Comparison of ENCODE assay signal across 18 cellular contexts in genomic region chr11:114027941-114028340, GRCh38. TPM values are rescaled to one million over a fixed set of nuclear protein-coding genes. Genes with fewer than 3 reads are reported as not detected.
A peak's percentile ranks its signal among the peaks of the same experiment; 100 is the strongest.
DNase-seq lines count a peak whose midpoint lies in the region; TF ChIP-seq lines count a peak whose summit lies in the region.
"Had no signal": no experiment of that assay in that cellular context is flagged by ENCODE, and none has a peak within 500 bp of the region (broad histone marks: within the 10 kb centered on the region; RNA-seq: fewer than 3 reads in every experiment).

No MANE protein-coding gene starts in this region.

- TF ChIP-seq CTCF in OCI-LY1 (IDR thresholded peaks at IDR 0.05; ENCODE audit: low read length) (peak; percentile 33; the same call in 1 of the 2 replicates), dorsolateral prefrontal cortex (IDR thresholded peaks at IDR 0.05 in 54 of 56, conservative IDR thresholded peaks at IDR 0.05 in 2 of 56; ENCODE audit: low read depth in 1 of 56, partially characterized antibody in 56 of 56) (peak in 18 of 56 donors; percentile 8 to 41 (median 20)), osteoblast (IDR thresholded peaks at IDR 0.05; ENCODE audit: extremely low read depth, low read depth, low read length) (peak; percentile 18)

- H3K79me2 ChIP-seq in GM23248 (ENCODE audit: insufficient read depth) (no peaks in the 10 kb centered on the region), OCI-LY1 (ENCODE audit: insufficient read depth, low read length) (no peaks in the 10 kb centered on the region), osteoblast (ENCODE audit: insufficient read depth, low read length) (no peaks in the 10 kb centered on the region)

- no peak overlapping the region for H3K18ac ChIP-seq in neuronal stem cell (ENCODE audit: low read length)

- H3K9me2 ChIP-seq in GM23248 (ENCODE audit: insufficient read depth) (no peaks in the 10 kb centered on the region), OCI-LY1 (ENCODE audit: low read depth, low read length) (no peaks in the 10 kb centered on the region)

- in situ Hi-C loops in GM23248 (cut with MboI): no loop called here

- no peak overlapping the region for H2AK5ac ChIP-seq in neuronal stem cell (ENCODE audit: low read depth, low read length)

- no peak overlapping the region for H3K14ac ChIP-seq in neuronal stem cell (ENCODE audit: low read length)

- WGBS in GM23248 (ENCODE audit: low coverage in 1 of 2, low lambda C conversion rate in 2 of 2, missing lambda C conversion rate in 2 of 2), 2 experiments: 24 to 25% methylated on average over 4 of the region's 4 CpGs
- no CpG with 5 or more reads among the region's 4 CpGs for WGBS in neuronal stem cell (ENCODE audit: extremely low coverage in 2 of 2, insufficient read length in 2 of 2, insufficient replicate concordance in 1 of 2), 2 donors

- H3K79me1 ChIP-seq in neuronal stem cell (ENCODE audit: low read depth, low read length): no peaks in the 10 kb centered on the region

- H4K8ac ChIP-seq in neuronal stem cell (ENCODE audit: low read depth, low read length): no peak overlapping the region

- no peaks in the 10 kb centered on the region for H4K20me1 ChIP-seq in GM23248 (ENCODE audit: insufficient read depth)
- H4K20me1 ChIP-seq in OCI-LY1 (ENCODE audit: insufficient read depth, low read length): no peaks in the 10 kb centered on the region
- H4K20me1 ChIP-seq in osteoblast (ENCODE audit: insufficient read depth, low read length): peaks cover 2% of the 10 kb centered on the region

- no peak overlapping the region for H4K91ac ChIP-seq in neuronal stem cell (ENCODE audit: low read depth, low read length, poor library complexity)

- H3K4me2 ChIP-seq in GM23248 (ENCODE audit: unreplicated experiment): no peak overlapping the region
- no peak overlapping the region for H3K4me2 ChIP-seq in OCI-LY1 (ENCODE audit: low read length)
- no peak overlapping the region for H3K4me2 ChIP-seq in osteoblast (ENCODE audit: insufficient read depth, low read length)
- H3K4me2 ChIP-seq in neuronal stem cell (ENCODE audit: insufficient read depth, low read length, poor library complexity, severe bottlenecking): no peak overlapping the region

- peak; percentile 23 for DNase-seq in GM23248
- DNase-seq in dorsolateral prefrontal cortex: no peak
- no peak for DNase-seq in osteoblast (ENCODE audit: insufficient read length, low spot score, missing footprints)
- DNase-seq in occipital lobe (lab: John Stamatoyannopoulos, UW): no peak
- DNase-seq in neuronal stem cell (ENCODE audit: low spot score): no peak
- no peak for DNase-seq in DMS153 treated with DMSO at 0.1 percent for 48 hours (lab: John Stamatoyannopoulos, UW; ENCODE audit: unreplicated experiment)
- DNase-seq: activated naive CD8-positive, alpha-beta T cell treated with anti-CD3 and anti-CD28 coated beads, Interleukin-2, amount 10 ng/mL, durations not matched to agents 7 days and 5 days; Caco-2; NCI-H1694; NCI-H226; NK-92 treated with Interleukin-12 subunit alpha and Interleukin-12 subunit beta, amount 100 ng/mL, for 24 hours; ovary; SHP77 treated with DMSO at 0.1 percent for 48 hours; T-helper 2 cell had no signal

- H3K4me3 ChIP-seq in GM23248 (no peak overlapping the region), OCI-LY1 (ENCODE audit: low read depth, low read length, poor library complexity, severe bottlenecking) (no peak overlapping the region), dorsolateral prefrontal cortex (peak overlapping the region in 1 of 59 donors; percentile 24), osteoblast (ENCODE audit: insufficient read depth, low read length) (no peak overlapping the region), neuronal stem cell (ENCODE audit: low read length in 2 of 2) (no peak overlapping the region)
- H3K4me3 ChIP-seq: ovary had no signal

- intact Hi-C loops in dorsolateral prefrontal cortex (cut with DNase I): loop anchor here in 1 of 2 donors (5.0 kb wide), 1 partner anchor 126 kb away; the partner anchor contains the start of gene HTR3B

- H3K23ac ChIP-seq in neuronal stem cell (ENCODE audit: low read depth, low read length, poor library complexity): no peak overlapping the region

- H3K27me3 ChIP-seq in GM23248 (replicated peaks; ENCODE audit: insufficient read depth): peaks cover 76% of the 10 kb centered on the region
- no peaks in the 10 kb centered on the region for H3K27me3 ChIP-seq in OCI-LY1 (ENCODE audit: insufficient read depth, low read length)
- H3K27me3 ChIP-seq in dorsolateral prefrontal cortex: peaks cover 0 to 3% (median 0%) of the 10 kb centered on the region in 45 donors
- peaks cover 7% of the 10 kb centered on the region for H3K27me3 ChIP-seq in osteoblast (ENCODE audit: insufficient read depth, low read length)
- peaks cover 0 to 13% (median 0%) of the 10 kb centered on the region in 3 experiments for H3K27me3 ChIP-seq in neuronal stem cell (ENCODE audit: control insufficient read depth in 3 of 3, insufficient read depth in 3 of 3, low read depth in 1 of 3, low read length in 3 of 3)
- H3K27me3 ChIP-seq: ovary had no signal

- H3K27ac ChIP-seq in GM23248 (no peak overlapping the region), OCI-LY1 (ENCODE audit: low read depth, low read length, poor library complexity, severe bottlenecking) (no peak overlapping the region), dorsolateral prefrontal cortex (peak overlapping the region in 40 of 59 donors; percentile 6 to 82 (median 64)), osteoblast (ENCODE audit: low read depth, low read length) (no peak overlapping the region), neuronal stem cell (replicated peaks; ENCODE audit: low read length) (no peak overlapping the region)
- H3K27ac ChIP-seq: ovary had no signal

- H2AFZ ChIP-seq in GM23248 (no peak overlapping the region), OCI-LY1 (ENCODE audit: low read length) (no peak overlapping the region), osteoblast (ENCODE audit: low read length) (no peak overlapping the region), neuronal stem cell (ENCODE audit: low read length) (no peak overlapping the region)

- H3K9ac ChIP-seq in GM23248 (no peak overlapping the region), OCI-LY1 (ENCODE audit: low read length) (no peak overlapping the region), neuronal stem cell (ENCODE audit: low read depth, low read length, poor library complexity) (no peak overlapping the region)

- H2BK12ac ChIP-seq in neuronal stem cell (ENCODE audit: low read length): no peak overlapping the region

- H2BK120ac ChIP-seq in neuronal stem cell (ENCODE audit: low read depth, low read length): no peak overlapping the region

- no peaks in the 10 kb centered on the region for H3F3A ChIP-seq in GM23248 (ENCODE audit: insufficient read depth)
- no peaks in the 10 kb centered on the region for H3F3A ChIP-seq in OCI-LY1 (ENCODE audit: insufficient read depth, low read length)

- no peaks in the 10 kb centered on the region for H3K4me1 ChIP-seq in GM23248 (ENCODE audit: insufficient read depth)
- H3K4me1 ChIP-seq in OCI-LY1 (ENCODE audit: insufficient read depth, low read length, severe bottlenecking): no peaks in the 10 kb centered on the region
- H3K4me1 ChIP-seq in osteoblast (ENCODE audit: insufficient read depth, low read length): no peaks in the 10 kb centered on the region
- H3K4me1 ChIP-seq in neuronal stem cell (ENCODE audit: control insufficient read depth in 2 of 2, insufficient read depth in 1 of 2, low read depth in 1 of 2, low read length in 2 of 2): peaks cover 0 to 2% of the 10 kb centered on the region in 2 donors

- no peaks in the 10 kb centered on the region for H3K36me3 ChIP-seq in GM23248 (ENCODE audit: low read depth)
- no peaks in the 10 kb centered on the region for H3K36me3 ChIP-seq in OCI-LY1 (ENCODE audit: insufficient read depth, low read length)
- H3K36me3 ChIP-seq in osteoblast (ENCODE audit: insufficient read depth, low read length): no peaks in the 10 kb centered on the region
- H3K36me3 ChIP-seq in neuronal stem cell (replicated peaks in 1 of 2; ENCODE audit: control insufficient read depth in 2 of 2, insufficient read depth in 2 of 2, low read length in 2 of 2): no peaks in the 10 kb centered on the region
- H3K36me3 ChIP-seq: ovary had no signal

- H2BK15ac ChIP-seq in neuronal stem cell (ENCODE audit: low read length): no peak overlapping the region

- H2BK5ac ChIP-seq in neuronal stem cell (ENCODE audit: low read length): no peak overlapping the region

- no peak overlapping the region for H3K4ac ChIP-seq in neuronal stem cell (ENCODE audit: low read length)

- H3K9me3 ChIP-seq in GM23248 (ENCODE audit: low read depth) (no peaks in the 10 kb centered on the region), OCI-LY1 (ENCODE audit: low read length) (no peaks in the 10 kb centered on the region), osteoblast (ENCODE audit: low read depth, low read length) (no peaks in the 10 kb centered on the region), neuronal stem cell (replicated peaks in 1 of 2; ENCODE audit: control insufficient read depth in 2 of 2, insufficient read depth in 1 of 2, low read depth in 1 of 2, low read length in 2 of 2) (peaks cover 0 to 2% of the 10 kb centered on the region in 2 donors)
- H3K9me3 ChIP-seq: Caco-2, ovary had no signal

RNA-seq across cellular contexts. Expression of gene ZBTB16, which starts 31.6 kb away (rescaled TPM):
- not detected in 2 replicates for total RNA-seq in GM23248 (2014; rRNA removed; shearing (Covaris generic))
- polyA plus RNA-seq in GM23248 (2016; fragmentation: Nextera tagmentation; extraction: Ambion mirVana): not detected in 2 replicates
- total RNA-seq in dorsolateral prefrontal cortex: 100 to 1,000 TPM in 118 of 120 experiments, 10 to 100 TPM in 2; 78.3 to 259 (median 179) TPM
- under 0.01 TPM in 1 of 2 replicates, not detected in the other for total RNA-seq in osteoblast
- 9.7 TPM for total RNA-seq in occipital lobe
- polyA plus RNA-seq in neuronal stem cell (2013, experiment 1 of 2): 18.2 TPM
- 19.2 TPM for polyA plus RNA-seq in neuronal stem cell (2013, experiment 2 of 2)
- total RNA-seq: M059J had no signal

RNA-seq across cellular contexts. Expression of gene HTR3A, which starts 53.0 kb away (rescaled TPM):
- total RNA-seq in GM23248 (2014; rRNA removed; shearing (Covaris generic)): not detected in 2 replicates
- polyA plus RNA-seq in GM23248 (2016; fragmentation: Nextera tagmentation; extraction: Ambion mirVana): not detected in 2 replicates
- total RNA-seq in dorsolateral prefrontal cortex: 1 to 10 TPM in 23 of 120 experiments, under 1 TPM in 87, not detected in 10; 0.22 to 2.4 (median 0.64) TPM
- total RNA-seq in osteoblast: not detected in 2 replicates
- total RNA-seq in occipital lobe: 0.31 TPM
- 0.21 TPM for polyA plus RNA-seq in neuronal stem cell (2013, experiment 1 of 2)
- polyA plus RNA-seq in neuronal stem cell (2013, experiment 2 of 2): 0.18 TPM
- total RNA-seq: activated naive CD8-positive, alpha-beta T cell treated with anti-CD3 and anti-CD28 coated beads, Interleukin-2, amount 10 ng/mL, durations not matched to agents 7 days and 5 days; activated T-helper 1 cell treated with anti-CD3 and anti-CD28 coated beads, Interleukin-12 subunit alpha, Interleukin-12 subunit beta, Interleukin-2, Interleukin-4 antibody, amounts not matched to agents 30 ng/mL and 10 ng/mL and 1 ng/mL, durations not matched to agents 14 hours and 24 hours and 36 hours; bronchial epithelial cell; Caco-2; M059J; ovary had no signal
- polyA plus RNA-seq: ovary had no signal

Comparison
In these comparisons a context has a peak if more than half of its experiments do, and no peak if none do; other contexts are left out.
1. H3K27ac ChIP-seq: peak in dorsolateral prefrontal cortex (40 of 59); none in GM23248 (single experiment), OCI-LY1 (single experiment), osteoblast (single experiment) and neuronal stem cell (single experiment).
2. RNA of gene ZBTB16, which starts 31.6 kb away (total RNA-seq): 78.3 to 259 TPM in dorsolateral prefrontal cortex and 9.7 TPM in occipital lobe (single experiment); not detected in GM23248 and under 0.01 TPM in osteoblast; every median in the first group is over 10 times any median in the second.